ENCODE assay signal across 8 cellular contexts in genomic region chr4:20251061-20251795, GRCh38. TPM values are rescaled to one million over a fixed set of nuclear protein-coding genes. Genes with fewer than 3 reads are reported as not detected.
A peak's percentile ranks its signal among the peaks of the same experiment; 100 is the strongest.
DNase-seq lines count a peak whose midpoint lies in the region; ATAC-seq, FAIRE-seq and TF ChIP-seq lines count a peak whose summit lies in the region.

No MANE protein-coding gene starts in this region.

- peaks cover 34% of the 10 kb centered on the region for H3K27me3 Mint-ChIP-seq in nephron (ENCODE audit: low read depth)

- H3K4me1 Mint-ChIP-seq in nephron, result peaks cover 26% of the 10 kb centered on the region

- H3K27me3 ChIP-seq in breast epithelium, result peaks cover 0 to 35% of the 10 kb centered on the region in 2 donors

- TF ChIP-seq POLR2A in breast epithelium (IDR thresholded peaks at IDR 0.05) (no peak), H54 (IDR thresholded peaks at IDR 0.05; ENCODE audit: low read depth, low read length) (no peak)

- no peaks in the 10 kb centered on the region for H3K36me3 ChIP-seq in breast epithelium

- DNase-seq in breast epithelium (ENCODE audit: low spot score in 2 of 2), result no peak
- DNase-seq in middle frontal gyrus (ENCODE audit: extremely low spot score, low spot score), result no peak
- no peak for DNase-seq in islet precursor cell
- DNase-seq in H54 (ENCODE audit: insufficient read length, low spot score), result no peak

- no peak for FAIRE-seq in H54 (lab: Jason Lieb, UNC)

- peak overlapping the region; percentile 29 to 54 for H3K27ac ChIP-seq in breast epithelium

- H3K4me3 Mint-ChIP-seq in nephron, result peak overlapping the region; percentile 94 to 98 (median 97)

- H3K36me3 Mint-ChIP-seq in nephron (ENCODE audit: low read depth), result peaks cover under 1% of the 10 kb centered on the region

- no peak for TF ChIP-seq CTCF in breast epithelium (IDR thresholded peaks at IDR 0.05)
- TF ChIP-seq CTCF in nephron (IDR thresholded peaks at IDR 0.05; ENCODE audit: unreplicated experiment in 3 of 3), result no peak

- peak; percentile 20 for ATAC-seq in GM18499 (IDR thresholded peaks at IDR 0.05; ENCODE audit: insufficient read depth, unreplicated experiment)
- peak; percentile 13 for ATAC-seq in HG03064 (IDR thresholded peaks at IDR 0.05; ENCODE audit: low read depth, unreplicated experiment)
- no peak for ATAC-seq in GM21526 (IDR thresholded peaks at IDR 0.05; ENCODE audit: low FRiP score, unreplicated experiment)

- peak overlapping the region; percentile 65 to 73 (median 66) for H3K4me3 ChIP-seq in breast epithelium

- H3K27ac Mint-ChIP-seq in nephron, result peak overlapping the region; percentile 57 to 85 (median 75)

- no peaks in the 10 kb centered on the region for H3K9me3 ChIP-seq in breast epithelium

- H3K9me3 Mint-ChIP-seq in nephron, result no peaks in the 10 kb centered on the region

- H3K4me1 ChIP-seq in breast epithelium, result peaks cover 0 to 4% of the 10 kb centered on the region in 2 donors

- intact Hi-C loops in breast epithelium (cut with DNase I; ENCODE audit: low total_unique reads), result no loop called here

RNA-seq across cellular contexts. Expression of gene SLIT2, which starts 0.5 kb away (rescaled TPM):
- total RNA-seq in breast epithelium, result 10 to 100 TPM; 15.7 to 20.3 (median 15.8) TPM
